ENCODE assay signal across 8 cellular contexts in the genomic region with DNA sequence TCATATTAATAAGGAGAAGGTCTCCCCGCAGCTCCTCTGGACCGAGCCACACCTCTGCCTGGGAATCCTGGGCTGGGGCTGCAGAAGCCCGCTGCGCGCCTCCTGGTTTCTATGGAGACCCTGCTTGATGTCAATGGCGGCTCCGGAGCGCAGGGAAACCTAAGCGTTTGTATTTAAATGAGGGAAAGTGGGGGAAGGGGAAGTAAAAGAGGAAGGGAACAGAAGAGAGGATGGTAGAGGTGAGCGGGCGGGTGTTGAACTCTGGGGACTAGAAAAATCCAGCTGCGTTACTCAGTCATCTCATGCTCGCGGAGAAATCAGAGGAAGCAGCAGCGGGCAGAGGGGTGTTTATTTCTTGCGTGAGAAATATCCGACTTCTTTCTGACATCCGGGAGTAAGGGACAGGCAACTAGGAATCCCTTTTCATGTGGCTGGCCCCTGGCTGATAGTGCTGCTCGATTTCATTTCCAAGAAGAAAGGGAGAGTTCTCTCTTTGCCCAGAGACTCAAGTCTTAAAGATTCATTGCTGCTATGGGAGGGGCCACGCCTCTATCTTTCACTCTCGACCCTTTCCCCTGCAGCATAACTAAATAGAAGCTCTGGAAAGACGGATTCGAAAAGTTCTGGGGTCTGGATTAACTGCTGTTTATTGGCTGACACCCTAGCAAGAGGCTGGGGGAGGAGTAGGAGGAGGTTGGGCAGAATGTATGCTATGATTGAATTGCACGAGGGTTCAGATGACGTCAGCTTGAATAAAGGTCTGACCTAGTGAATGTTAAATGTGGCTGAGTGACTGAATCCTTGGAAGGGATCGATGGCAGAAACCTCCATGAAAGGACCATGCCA.
DNase-seq lines count a peak whose midpoint lies in the region; ATAC-seq and TF ChIP-seq lines count a peak whose summit lies in the region.

No MANE protein-coding gene starts in this region.

- no peaks in the 10 kb centered on the region for H3K36me3 Mint-ChIP-seq in IgD-negative memory B cell

- H3K27me3 Mint-ChIP-seq in IgD-negative memory B cell: peaks cover 5% of the 10 kb centered on the region
- H3K27me3 Mint-ChIP-seq in stimulated activated naive CD8-positive, alpha-beta T cell treated with anti-CD3 and anti-CD28 coated beads, Interleukin-15, amount 100 ng/mL, for 72 hours: peaks cover 50% of the 10 kb centered on the region

- in situ Hi-C loops in SK-MEL-5 (cut with HindIII; ENCODE audit: low pct_unique_long_range_greater_than_20kb, low sequenced_read_pairs): no loop called here

- peaks cover 12 to 24% (median 15%) of the 10 kb centered on the region in 3 donors for H3K4me1 Mint-ChIP-seq in IgD-negative memory B cell
- peaks cover 24% of the 10 kb centered on the region for H3K4me1 Mint-ChIP-seq in stimulated activated naive CD8-positive, alpha-beta T cell treated with anti-CD3 and anti-CD28 coated beads, Interleukin-15, amount 100 ng/mL, for 72 hours

- H3K9ac ChIP-seq in liver (ENCODE audit: low read depth in 1 of 2, low read length in 2 of 2): no peak overlapping the region

- H3K4me3 Mint-ChIP-seq in IgD-negative memory B cell: peak overlapping the region; percentile 79 to 95 (median 90)
- H3K4me3 Mint-ChIP-seq in stimulated activated naive CD8-positive, alpha-beta T cell treated with anti-CD3 and anti-CD28 coated beads, Interleukin-15, amount 100 ng/mL, for 72 hours: peak overlapping the region; percentile 77 to 88

- peak; percentile 41 for DNase-seq in EH (ENCODE audit: low read depth)
- peak; percentile 53 for DNase-seq in SK-MEL-5 (ENCODE audit: low read depth, low spot score)
- no peak for DNase-seq in coronary artery (ENCODE audit: low spot score)
- DNase-seq in stimulated activated naive CD8-positive, alpha-beta T cell treated with anti-CD3 and anti-CD28 coated beads, Interleukin-15, amount 100 ng/mL, for 72 hours: no peak
- no peak for DNase-seq in erythroblast (lab: John Stamatoyannopoulos, UW)

- no peaks in the 10 kb centered on the region for H3K9me3 Mint-ChIP-seq in IgD-negative memory B cell
- H3K9me3 Mint-ChIP-seq in stimulated activated naive CD8-positive, alpha-beta T cell treated with anti-CD3 and anti-CD28 coated beads, Interleukin-15, amount 100 ng/mL, for 72 hours: no peaks in the 10 kb centered on the region

- H3K27me3 ChIP-seq in liver (ENCODE audit: control insufficient read depth in 4 of 4, insufficient read depth in 4 of 4, low read length in 3 of 4): peaks cover 0 to 6% (median 0%) of the 10 kb centered on the region in 4 donors

- H3K4me3 ChIP-seq in coronary artery (peak overlapping the region; percentile 71), liver (ENCODE audit: low read depth in 1 of 3, low read length in 3 of 3) (peak overlapping the region; percentile 8 to 45 (median 35))

- TF ChIP-seq POLR2A in erythroblast (IDR thresholded peaks at IDR 0.05; ENCODE audit: low read length): no peak

- 3% methylated on average over 26 of the region's 26 CpGs for WGBS in liver

- TF ChIP-seq CTCF in coronary artery (IDR thresholded peaks at IDR 0.05) (no peak), liver (IDR thresholded peaks at IDR 0.05; ENCODE audit: low read depth, low read length, missing input control) (no peak)

- H3K27ac Mint-ChIP-seq in IgD-negative memory B cell: peak overlapping the region in 2 of 3 donors; percentile 7 to 69
- H3K27ac Mint-ChIP-seq in stimulated activated naive CD8-positive, alpha-beta T cell treated with anti-CD3 and anti-CD28 coated beads, Interleukin-15, amount 100 ng/mL, for 72 hours: peak overlapping the region in 1 of 2 donors; percentile 91

- peaks cover 0 to 10% (median 6%) of the 10 kb centered on the region in 4 donors for H3K4me1 ChIP-seq in liver (ENCODE audit: control insufficient read depth in 4 of 4, insufficient read depth in 4 of 4, low read length in 3 of 4)

- peak; percentile 53 for ATAC-seq in stimulated activated naive CD8-positive, alpha-beta T cell treated with anti-CD3 and anti-CD28 coated beads, Interleukin-15, amount 100 ng/mL, for 72 hours
- no peak for ATAC-seq in GM21381 (IDR thresholded peaks at IDR 0.05; ENCODE audit: unreplicated experiment)

- no peak for TF ChIP-seq RAD21 in liver (IDR thresholded peaks at IDR 0.05)

- H3K36me3 ChIP-seq in liver (ENCODE audit: control insufficient read depth in 4 of 4, insufficient read depth in 3 of 4, low read depth in 1 of 4, low read length in 3 of 4): no peaks in the 10 kb centered on the region

- H3K27ac ChIP-seq in coronary artery: peak overlapping the region; percentile 7 to 34
- peak overlapping the region; percentile 36 to 61 for H3K27ac ChIP-seq in liver (ENCODE audit: low read depth in 1 of 2, low read length in 2 of 2)

- no peaks in the 10 kb centered on the region for H3K9me3 ChIP-seq in liver (ENCODE audit: control insufficient read depth in 4 of 4, low read length in 3 of 4)

TF ChIP-seq in liver, 16 proteins besides CTCF, POLR2A, EP300 and RAD21:
- TF ChIP-seq FOXA1 (IDR thresholded peaks at IDR 0.05) (no peak), HNF4A (conservative IDR thresholded peaks at IDR 0.05) (no peak), RXRA (IDR thresholded peaks at IDR 0.05) (peak in 1 of 2 donors; percentile 19)

Comparison
In these comparisons a context has a peak if more than half of its experiments do, and no peak if none do; other contexts are left out.
1. DNase-seq: peak in EH (single experiment) and SK-MEL-5 (single experiment); none in coronary artery (single experiment), stimulated activated naive CD8-positive, alpha-beta T cell treated with anti-CD3 and anti-CD28 coated beads, Interleukin-15, amount 100 ng/mL, for 72 hours (0 of 2) and erythroblast (0 of 2).